In genomic region chr3:7953449-7954015, GRCh38 we compare ENCODE assay signal across 14 cellular contexts.
"Had no signal": no experiment of that assay in that cellular context is flagged by ENCODE, and none has a peak within 500 bp of the region (broad histone marks: within the 10 kb centered on the region; RNA-seq: fewer than 3 reads in every experiment).

No MANE protein-coding gene starts in this region.

- H3K4me1 Mint-ChIP-seq: immature natural killer cell; naive B cell; stimulated activated effector memory CD8-positive, alpha-beta T cell treated with anti-CD3 and anti-CD28 coated beads, Interleukin-12 subunit alpha, Interleukin-12 subunit beta, amount 100 ng/mL, for 72 hours had no signal

- H3K27ac ChIP-seq: ovary, thyroid gland had no signal

- H3K9me3 ChIP-seq: ovary, thyroid gland had no signal

- H3K4me3 ChIP-seq: lung, ovary, thyroid gland had no signal

- H3K27ac Mint-ChIP-seq: immature natural killer cell; naive B cell; stimulated activated effector memory CD8-positive, alpha-beta T cell treated with anti-CD3 and anti-CD28 coated beads, Interleukin-12 subunit alpha, Interleukin-12 subunit beta, amount 100 ng/mL, for 72 hours had no signal

- H3K27me3 Mint-ChIP-seq: naive B cell had no signal

- H3K36me3 Mint-ChIP-seq: immature natural killer cell; naive B cell; stimulated activated effector memory CD8-positive, alpha-beta T cell treated with anti-CD3 and anti-CD28 coated beads, Interleukin-12 subunit alpha, Interleukin-12 subunit beta, amount 100 ng/mL, for 72 hours had no signal

- H3K4me1 ChIP-seq: thyroid gland had no signal

- H3K9me3 Mint-ChIP-seq: immature natural killer cell had no signal

- DNase-seq: activated naive CD4-positive, alpha-beta T cell; activated T-cell treated with anti-CD3 and anti-CD28 coated beads for 4 hours; anterior cingulate cortex; cerebellar nuclear complex; effector memory CD4-positive, alpha-beta T cell; foreskin melanocyte; immature natural killer cell; left colon; naive B cell; ovary; thyroid gland had no signal

- H3K36me3 ChIP-seq: ovary, thyroid gland had no signal

- H3K27me3 ChIP-seq: ovary, thyroid gland had no signal

- H3K4me3 Mint-ChIP-seq: immature natural killer cell; naive B cell; stimulated activated effector memory CD8-positive, alpha-beta T cell treated with anti-CD3 and anti-CD28 coated beads, Interleukin-12 subunit alpha, Interleukin-12 subunit beta, amount 100 ng/mL, for 72 hours had no signal

- ATAC-seq: activated CD4-positive, CD25-positive, alpha-beta regulatory T cell treated with anti-CD3 and anti-CD28 coated beads, Interleukin-2, amount 50 U/mL, for 24 hours; left colon; stimulated activated effector memory CD8-positive, alpha-beta T cell treated with anti-CD3 and anti-CD28 coated beads, Interleukin-12 subunit alpha, Interleukin-12 subunit beta, amount 100 ng/mL, for 72 hours had no signal
